In genomic region chr1:91916811-91917460, GRCh38 we compare ENCODE assay signal across 18 cellular contexts. TPM values are rescaled to one million over a fixed set of nuclear protein-coding genes. Genes with fewer than 3 reads are reported as not detected.
DNase-seq lines count a peak whose midpoint lies in the region; ATAC-seq and TF ChIP-seq lines count a peak whose summit lies in the region.
"Had no signal": no experiment of that assay in that cellular context is flagged by ENCODE, and none has a peak within 500 bp of the region (broad histone marks: within the 10 kb centered on the region; RNA-seq: fewer than 3 reads in every experiment).

No MANE protein-coding gene starts in this region.

- H3K27me3 Mint-ChIP-seq in H9 (ENCODE audit: low read depth) (no peaks in the 10 kb centered on the region; the same call in none of the 2 replicates), WTC11 (ENCODE audit: low read depth) (no peaks in the 10 kb centered on the region)
- H3K27me3 Mint-ChIP-seq: IgD-negative memory B cell had no signal

- H3K4me3 ChIP-seq in trophoblast cell (ENCODE audit: low read depth, low read length) (no peak overlapping the region), suprapubic skin (no peak overlapping the region), right cardiac atrium (ENCODE audit: low read length) (no peak overlapping the region), SJCRH30 (no peak overlapping the region)
- H3K4me3 ChIP-seq: GM23248 had no signal

- no peak overlapping the region for H2BK5ac ChIP-seq in H9 (ENCODE audit: insufficient read length, low read length)
- no peak overlapping the region for H2BK5ac ChIP-seq in trophoblast cell (ENCODE audit: low read depth, low read length, poor library complexity)

- ATAC-seq in WTC11 (peak; percentile 47), right cardiac atrium (no peak)
- ATAC-seq: CD8-positive, alpha-beta T cell had no signal

- no peak overlapping the region for H4K5ac ChIP-seq in H9 (ENCODE audit: insufficient read length, low read depth, low read length)

- TF ChIP-seq CTCF in H9 (conservative IDR thresholded peaks at IDR 0.05): no peak
- TF ChIP-seq CTCF in WTC11 (IDR thresholded peaks at IDR 0.05): no peak
- TF ChIP-seq CTCF in suprapubic skin (IDR thresholded peaks at IDR 0.05): no peak

- DNase-seq in H9: no peak
- no peak for DNase-seq in WTC11 (ENCODE audit: low spot score)
- peak; percentile 52 for DNase-seq in islet precursor cell
- peak; percentile 34 to 76 for DNase-seq in trophoblast cell
- no peak for DNase-seq in suprapubic skin (ENCODE audit: low spot score in 2 of 2)
- no peak for DNase-seq in right cardiac atrium
- no peak for DNase-seq in SJCRH30
- DNase-seq in activated CD4-positive, alpha-beta T cell treated with anti-CD3 and anti-CD28 coated beads for 1 hour: no peak
- DNase-seq: CD8-positive, alpha-beta T cell; COR-L47; DMS79; GM23248; H7 had no signal

- H2BK12ac ChIP-seq in H9 (ENCODE audit: insufficient read length, low read depth, low read length) (no peak overlapping the region), trophoblast cell (ENCODE audit: low read length) (no peak overlapping the region)

- H4K20me1 ChIP-seq in H9 (ENCODE audit: control insufficient read depth, insufficient read depth, insufficient read length): no peaks in the 10 kb centered on the region

- no peak for TF ChIP-seq EP300 in suprapubic skin (IDR thresholded peaks at IDR 0.05)

- H3K27ac ChIP-seq in H9 (ENCODE audit: insufficient read length, low read depth, low read length): no peak overlapping the region
- no peak overlapping the region for H3K27ac ChIP-seq in trophoblast cell (ENCODE audit: low read depth, low read length)
- no peak overlapping the region for H3K27ac ChIP-seq in suprapubic skin
- no peak overlapping the region for H3K27ac ChIP-seq in right cardiac atrium (ENCODE audit: low read length)
- H3K27ac ChIP-seq in SJCRH30: no peak overlapping the region
- H3K27ac ChIP-seq: GM23248 had no signal

- H3K4me3 Mint-ChIP-seq in H9 (no peak overlapping the region), WTC11 (no peak overlapping the region)
- H3K4me3 Mint-ChIP-seq: CD14-positive monocyte; CD8-positive, alpha-beta T cell; IgD-negative memory B cell had no signal

- H3K27ac Mint-ChIP-seq in H9 (peak overlapping the region in 2 of 3 experiments; percentile 5 to 44; a peak in 3 of 7 replicates), WTC11 (peak overlapping the region; percentile 17; the same call in 1 of the 2 replicates)
- H3K27ac Mint-ChIP-seq: CD14-positive monocyte; CD8-positive, alpha-beta T cell; IgD-negative memory B cell had no signal

- H4K91ac ChIP-seq in H9 (ENCODE audit: insufficient read length, low read depth, low read length): no peak overlapping the region
- H4K91ac ChIP-seq in trophoblast cell (ENCODE audit: low read depth, low read length): no peak overlapping the region

- H2BK120ac ChIP-seq in H9 (ENCODE audit: low read depth, low read length, poor library complexity, severe bottlenecking) (no peak overlapping the region), trophoblast cell (ENCODE audit: insufficient read depth, low read length, poor library complexity) (no peak overlapping the region)

- no peak for TF ChIP-seq POLR2A in suprapubic skin (IDR thresholded peaks at IDR 0.05)

- H2AFZ ChIP-seq in H9 (ENCODE audit: low read length): no peak overlapping the region
- no peak overlapping the region for H2AFZ ChIP-seq in trophoblast cell (ENCODE audit: insufficient read depth, low read length, poor library complexity)
- H2AFZ ChIP-seq: GM23248 had no signal

- H3K9ac ChIP-seq in H9 (ENCODE audit: extremely low read depth, insufficient read length, low read length) (no peak overlapping the region), trophoblast cell (ENCODE audit: low read length) (no peak overlapping the region)
- H3K9ac ChIP-seq: GM23248 had no signal

- H2AK5ac ChIP-seq in H9 (ENCODE audit: insufficient read length, low read length): no peak overlapping the region
- H2AK5ac ChIP-seq in trophoblast cell (ENCODE audit: low read length): no peak overlapping the region

- no peak overlapping the region for H2BK15ac ChIP-seq in H9 (ENCODE audit: low read depth, low read length)

- no CpG with 5 or more reads among the region's 5 CpGs for WGBS in H9 (ENCODE audit: extremely low coverage, insufficient read length, low lambda C conversion rate)
- WGBS in trophoblast cell (ENCODE audit: extremely low coverage, insufficient coverage, insufficient read length): no CpG with 5 or more reads among the region's 5 CpGs
- WGBS in suprapubic skin: 62% methylated on average over 5 of the region's 5 CpGs
- 60% methylated on average over 5 of the region's 5 CpGs for whole genome bisulfite sequencing in right cardiac atrium

- H3K9me3 ChIP-seq in H9 (ENCODE audit: control insufficient read depth, low read depth, low read length) (no peaks in the 10 kb centered on the region), trophoblast cell (ENCODE audit: insufficient read depth, low read depth, low read length) (no peaks in the 10 kb centered on the region), suprapubic skin (no peaks in the 10 kb centered on the region), right cardiac atrium (ENCODE audit: control insufficient read depth, low read length) (no peaks in the 10 kb centered on the region), SJCRH30 (replicated peaks) (no peaks in the 10 kb centered on the region)

- no peak overlapping the region for H3K4ac ChIP-seq in H9 (ENCODE audit: low read depth, low read length)
- H3K4ac ChIP-seq in trophoblast cell (ENCODE audit: low read depth, low read length): no peak overlapping the region

- H4K8ac ChIP-seq in H9 (replicated peaks; ENCODE audit: insufficient read length, low read depth, low read length): no peak overlapping the region
- H4K8ac ChIP-seq in trophoblast cell (ENCODE audit: low read depth, low read length): no peak overlapping the region

- H2BK20ac ChIP-seq in H9 (ENCODE audit: low read depth, low read length, poor library complexity, severe bottlenecking): no peak overlapping the region

- no peak overlapping the region for H3K23ac ChIP-seq in H9 (ENCODE audit: insufficient read length, low read depth, low read length)
- no peak overlapping the region for H3K23ac ChIP-seq in trophoblast cell (ENCODE audit: low read length)

- H3K36me3 ChIP-seq in trophoblast cell (ENCODE audit: control insufficient read depth in 1 of 2, insufficient read depth in 2 of 2, low read length in 2 of 2): no peaks in the 10 kb centered on the region
- no peaks in the 10 kb centered on the region for H3K36me3 ChIP-seq in suprapubic skin
- no peaks in the 10 kb centered on the region for H3K36me3 ChIP-seq in SJCRH30

- H3K79me2 ChIP-seq in H9 (ENCODE audit: insufficient read depth, low read length) (no peaks in the 10 kb centered on the region), trophoblast cell (ENCODE audit: control insufficient read depth, insufficient read depth, low read length, poor library complexity) (no peaks in the 10 kb centered on the region)

- H3K4me1 ChIP-seq in H9 (ENCODE audit: insufficient read depth, low read length) (no peaks in the 10 kb centered on the region), trophoblast cell (ENCODE audit: control insufficient read depth in 1 of 2, insufficient read depth in 2 of 2, low read length in 2 of 2) (no peaks in the 10 kb centered on the region), suprapubic skin (no peaks in the 10 kb centered on the region), right cardiac atrium (ENCODE audit: control insufficient read depth, insufficient read depth, low read length) (no peaks in the 10 kb centered on the region), SJCRH30 (no peaks in the 10 kb centered on the region)

- intact Hi-C loops in right cardiac atrium (cut with DNase I): no loop called here

- H3K9me3 Mint-ChIP-seq in H9: no peaks in the 10 kb centered on the region; a peak in 1 of 5 replicates
- peaks cover 3% of the 10 kb centered on the region; the same call in 1 of the 2 replicates for H3K9me3 Mint-ChIP-seq in WTC11
- H3K9me3 Mint-ChIP-seq: CD14-positive monocyte; CD8-positive, alpha-beta T cell; IgD-negative memory B cell had no signal

- H3K14ac ChIP-seq in H9 (ENCODE audit: insufficient read depth, low read length) (no peak overlapping the region), trophoblast cell (ENCODE audit: low read length) (no peak overlapping the region)

- H3K27me3 ChIP-seq in H9 (ENCODE audit: insufficient read depth, low read length): no peaks in the 10 kb centered on the region
- H3K27me3 ChIP-seq in trophoblast cell (ENCODE audit: insufficient read depth, low read length): no peaks in the 10 kb centered on the region
- H3K27me3 ChIP-seq in suprapubic skin: no peaks in the 10 kb centered on the region
- H3K27me3 ChIP-seq in right cardiac atrium (ENCODE audit: control insufficient read depth, insufficient read depth): no peaks in the 10 kb centered on the region
- no peaks in the 10 kb centered on the region for H3K27me3 ChIP-seq in SJCRH30

- H3K36me3 Mint-ChIP-seq in H9 (ENCODE audit: insufficient read depth in 1 of 3, low read depth in 3 of 3) (no peaks in the 10 kb centered on the region), WTC11 (no peaks in the 10 kb centered on the region; the same call in 1 of the 2 replicates)
- H3K36me3 Mint-ChIP-seq: CD14-positive monocyte; CD8-positive, alpha-beta T cell had no signal

- no peak overlapping the region for H4K12ac ChIP-seq in trophoblast cell (ENCODE audit: low read depth, low read length)

- POLR2A ChIA-PET in WTC11 (lab: Charles Lee): no interaction called here

- H3K56ac ChIP-seq in H9 (ENCODE audit: insufficient read length, low read depth, low read length): no peak overlapping the region

- H3K4me2 ChIP-seq in H9 (ENCODE audit: insufficient read depth, insufficient read length, low read length) (no peak overlapping the region), trophoblast cell (ENCODE audit: low read length) (peak overlapping the region; percentile 27)

- H3K18ac ChIP-seq in H9 (ENCODE audit: insufficient read length, low read depth, low read length) (no peak overlapping the region), trophoblast cell (ENCODE audit: low read length) (no peak overlapping the region)

- H3K4me1 Mint-ChIP-seq in H9 (peaks cover 12 to 18% of the 10 kb centered on the region in 2 experiments), WTC11 (peaks cover 15% of the 10 kb centered on the region)
- H3K4me1 Mint-ChIP-seq: CD14-positive monocyte, IgD-negative memory B cell had no signal

- H3K79me1 ChIP-seq in H9 (ENCODE audit: insufficient read depth, low read depth, low read length, poor library complexity, severe bottlenecking) (no peaks in the 10 kb centered on the region), trophoblast cell (ENCODE audit: low read length) (no peaks in the 10 kb centered on the region)

- H3K23me2 ChIP-seq in H9 (ENCODE audit: insufficient read length, low read depth, low read length, poor library complexity, severe bottlenecking): no peaks in the 10 kb centered on the region

- H3T11ph ChIP-seq in H9 (ENCODE audit: low read length): no peak overlapping the region

- CTCF ChIA-PET in WTC11 (lab: Charles Lee): interaction anchor here (1.0 kb wide), 1 partner anchor 12 kb away, joined by 3 read pairs; no protein-coding TSS in a partner anchor

RNA-seq across cellular contexts. Expression of gene TGFBR3, which starts 31.0 kb away (rescaled TPM):
- 2.4 and 3.6 TPM in 2 replicates for total RNA-seq in H9 (2021)
- 3.7 to 4.2 TPM (median 3.7 TPM) in 3 replicates for total RNA-seq in WTC11 (2021)
- polyA plus RNA-seq in trophoblast cell (2013): 9.6 and 9.9 TPM in 2 replicates
- 100 to 1,000 TPM in 2 of 4 donors, 10 to 100 TPM in 2; 91.3 to 131 (median 114) TPM for total RNA-seq in suprapubic skin
- 10 to 100 TPM; 36.4 to 52.4 (median 39.2) TPM for total RNA-seq in right cardiac atrium
- 14.5 TPM for polyA plus RNA-seq in right cardiac atrium
- total RNA-seq in SJCRH30 (2014; rRNA removed; shearing (Covaris generic)): 7.7 and 10.1 TPM in 2 replicates

RNA-seq across cellular contexts. Expression of gene BRDT, which starts 32.3 kb away (rescaled TPM):
- total RNA-seq in H9 (2021) (0.15 TPM in 2 replicates), WTC11 (2021) (0.13 to 0.21 TPM (median 0.18 TPM) in 3 replicates), suprapubic skin (not detected), right cardiac atrium (not detected)
- not detected in 2 replicates for polyA plus RNA-seq in trophoblast cell (2013)
- not detected for polyA plus RNA-seq in right cardiac atrium
- total RNA-seq in SJCRH30 (2014; rRNA removed; shearing (Covaris generic)): not detected in 2 replicates
- total RNA-seq: A673, GM23248, HT1080 had no signal
- polyA plus RNA-seq: BJ, CD14-positive monocyte, GM23248, IgD-negative memory B cell had no signal

Comparison
In these comparisons a context has a peak if more than half of its experiments do, and no peak if none do; other contexts are left out.
1. DNase-seq: peak in islet precursor cell (single experiment) and trophoblast cell (2 of 2); none in H9 (single experiment), WTC11 (single experiment), suprapubic skin (0 of 2), right cardiac atrium (0 of 3), SJCRH30 (0 of 2) and activated CD4-positive, alpha-beta T cell treated with anti-CD3 and anti-CD28 coated beads for 1 hour (single experiment).